Comparison of ENCODE assay signal across 8 cellular contexts in the genomic region with DNA sequence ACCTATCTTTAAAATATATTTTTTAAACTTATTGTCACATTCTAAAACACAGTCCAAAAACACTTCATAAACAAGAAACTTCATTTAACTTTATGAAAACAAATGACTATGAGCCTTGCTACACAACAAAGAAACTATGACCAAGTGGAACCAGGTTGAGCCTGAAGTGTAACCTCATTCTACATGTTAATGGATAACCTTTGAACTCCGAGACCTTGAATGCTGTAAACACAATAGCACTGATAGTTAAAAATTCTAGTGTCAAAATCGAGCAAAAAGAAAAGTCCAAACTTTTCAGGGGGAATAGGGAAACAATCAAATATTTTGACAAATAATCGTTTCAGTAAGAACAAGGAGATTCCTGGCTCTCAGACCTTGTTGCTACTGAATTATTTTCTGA. TPM values are rescaled to one million over a fixed set of nuclear protein-coding genes. Genes with fewer than 3 reads are reported as not detected.
DNase-seq lines count a peak whose midpoint lies in the region; ATAC-seq, FAIRE-seq and TF ChIP-seq lines count a peak whose summit lies in the region.
"Not testable (repeated sequence)": the region's sequence is repeated elsewhere in the genome, so short reads cannot be mapped to it uniquely, and the experiment has no call there.

No MANE protein-coding gene starts in this region.

- CTCF ChIA-PET in Caco-2 (lab: Charles Lee) = not testable (repeated sequence)
- CTCF ChIA-PET in activated CD4-positive, alpha-beta T cell treated with anti-CD3 and anti-CD28 coated beads for 36 hours (lab: Charles Lee) = interaction anchor here (1.7 to 2.7 kb wide), 2 partner anchors 14 to 27 kb away, joined by 8 to 10 read pairs; no protein-coding TSS in a partner anchor
- CTCF ChIA-PET in GM12878 (lab: Yijun Ruan, JAX) = interaction anchor here (0.8 kb wide), 1 partner anchor 47 kb away, joined by 3 read pairs; no protein-coding TSS in a partner anchor

- 73% methylated on average over 2 of the region's 3 CpGs for WGBS in GM12878 (ENCODE audit: insufficient coverage, insufficient replicate concordance, low lambda C conversion rate, missing lambda C conversion rate)
- 22% methylated on average over 2 to 3 of the region's 3 CpGs for WGBS in esophagus squamous epithelium, 2 donors
- 20 to 25% methylated on average over 3 of the region's 3 CpGs for WGBS in transverse colon (ENCODE audit: low coverage in 1 of 2), 2 donors

- H3K4me1 Mint-ChIP-seq in Caco-2 (ENCODE audit: low read depth, unreplicated experiment) = peaks cover 34% of the 10 kb centered on the region
- peaks cover 44% of the 10 kb centered on the region for H3K4me1 Mint-ChIP-seq in activated CD4-positive, alpha-beta T cell treated with anti-CD3 and anti-CD28 coated beads for 36 hours
- H3K4me1 Mint-ChIP-seq in progenitor cell of endocrine pancreas (ENCODE audit: low read depth) = peaks cover 45% of the 10 kb centered on the region

- not testable (repeated sequence) for TF ChIP-seq CTCF in Caco-2 (IDR thresholded peaks at IDR 0.05; ENCODE audit: insufficient read depth in 1 of 2, low read depth in 1 of 2, low read length in 1 of 2, severe bottlenecking in 1 of 2, unreplicated experiment in 1 of 2); GM12878 (IDR thresholded peaks at IDR 0.05 in 2 of 3, conservative IDR thresholded peaks at IDR 0.05 in 1 of 3; ENCODE audit: control insufficient read depth in 2 of 3, extremely low read depth in 1 of 3, insufficient read depth in 1 of 3, low read depth in 3 of 3, low read length in 3 of 3); esophagus squamous epithelium (IDR thresholded peaks at IDR 0.05); lower lobe of right lung (IDR thresholded peaks at IDR 0.05); progenitor cell of endocrine pancreas (IDR thresholded peaks at IDR 0.05; ENCODE audit: unreplicated experiment); transverse colon (IDR thresholded peaks at IDR 0.05)

- not testable (repeated sequence) for H3K9ac ChIP-seq in GM12878 (ENCODE audit: control insufficient read depth, insufficient read depth, low read length)

- peak overlapping the region; percentile 43; the same call in 1 of the 2 replicates for H3K27ac ChIP-seq in GM12878 (ENCODE audit: control insufficient read depth, insufficient read depth)
- peak overlapping the region; percentile 81 to 100 (median 98) for H3K27ac ChIP-seq in esophagus squamous epithelium
- H3K27ac ChIP-seq in lower lobe of right lung = peak overlapping the region; percentile 95
- H3K27ac ChIP-seq in transverse colon = peak overlapping the region; percentile 99 to 100 (median 100)

- H3K4me2 ChIP-seq in GM12878 (ENCODE audit: control insufficient read depth, insufficient read depth) = peak overlapping the region; percentile 69; the same call in 1 of the 2 replicates

- H3K79me2 ChIP-seq in GM12878 (ENCODE audit: control insufficient read depth, insufficient read depth, low read length) = peaks cover 49% of the 10 kb centered on the region

- H3K36me3 ChIP-seq in Caco-2 (ENCODE audit: control insufficient read depth, insufficient read depth, low read length); GM12878 (ENCODE audit: control insufficient read depth in 2 of 2, insufficient read depth in 2 of 2, low read length in 1 of 2); esophagus squamous epithelium; lower lobe of right lung; transverse colon: not testable (repeated sequence)

- DNase-seq in Caco-2; activated CD4-positive, alpha-beta T cell treated with anti-CD3 and anti-CD28 coated beads for 36 hours; GM12878 (ENCODE audit: low read depth, low spot score); esophagus squamous epithelium (lab: John Stamatoyannopoulos, UW); lower lobe of right lung; progenitor cell of endocrine pancreas (ENCODE audit: low spot score, unreplicated experiment); transverse colon: not testable (repeated sequence)
- peak; percentile 44 for DNase-seq in M059J (ENCODE audit: low read depth)

- H3K4me1 ChIP-seq in Caco-2 = peaks cover 24% of the 10 kb centered on the region
- not testable (repeated sequence) for H3K4me1 ChIP-seq in GM12878 (ENCODE audit: control insufficient read depth, insufficient read depth, low read length)
- H3K4me1 ChIP-seq in esophagus squamous epithelium = peaks cover 14 to 72% (median 16%) of the 10 kb centered on the region in 3 donors
- peaks cover 15% of the 10 kb centered on the region for H3K4me1 ChIP-seq in lower lobe of right lung
- peaks cover 0 to 32% (median 1%) of the 10 kb centered on the region in 4 donors for H3K4me1 ChIP-seq in transverse colon

- not testable (repeated sequence) for H3K9me3 Mint-ChIP-seq in Caco-2 (ENCODE audit: unreplicated experiment); activated CD4-positive, alpha-beta T cell treated with anti-CD3 and anti-CD28 coated beads for 36 hours (ENCODE audit: low read depth); progenitor cell of endocrine pancreas (ENCODE audit: low read depth)

- peak overlapping the region; percentile 2 for H3K4me3 Mint-ChIP-seq in Caco-2 (ENCODE audit: unreplicated experiment)
- H3K4me3 Mint-ChIP-seq in activated CD4-positive, alpha-beta T cell treated with anti-CD3 and anti-CD28 coated beads for 36 hours = peak overlapping the region; percentile 69
- peak overlapping the region; percentile 76 for H3K4me3 Mint-ChIP-seq in progenitor cell of endocrine pancreas (ENCODE audit: low read depth)

- RAD21 ChIA-PET in GM12878 (lab: Charles Lee; ENCODE audit: unreplicated experiment) = interaction anchor here (1.1 to 4.1 kb wide), 6 partner anchors 14 to 344 kb away, joined by 3 to 33 read pairs (median 6); no protein-coding TSS in a partner anchor

- not testable (repeated sequence) for ATAC-seq in activated CD4-positive, alpha-beta T cell treated with anti-CD3 and anti-CD28 coated beads for 36 hours; GM12878; lower lobe of right lung

- intact Hi-C loops in Caco-2 (cut with micrococcal nuclease; ENCODE audit: unreplicated experiment) (loop anchor here (2.0 kb wide), 3 partner anchors 57 to 169 kb away; no protein-coding TSS in a partner anchor), GM12878 (cut with micrococcal nuclease; ENCODE audit: unreplicated experiment) (loop anchor here (2.0 kb wide), 1 partner anchor 57 kb away; no protein-coding TSS in a partner anchor)
- intact Hi-C loops in activated CD4-positive, alpha-beta T cell treated with anti-CD3 and anti-CD28 coated beads for 36 hours (cut with DNase I, micrococcal nuclease) = loop anchor here (2.0 to 5.0 kb wide), 4 partner anchors 13 to 112 kb away; no protein-coding TSS in a partner anchor
- intact Hi-C loops in esophagus squamous epithelium (cut with DNase I); lower lobe of right lung (cut with DNase I); transverse colon (cut with DNase I; ENCODE audit: low total_unique reads): not testable (repeated sequence)

- not testable (repeated sequence) for H3K27me3 Mint-ChIP-seq in Caco-2 (ENCODE audit: insufficient read depth, unreplicated experiment); activated CD4-positive, alpha-beta T cell treated with anti-CD3 and anti-CD28 coated beads for 36 hours; progenitor cell of endocrine pancreas

- H3K27ac Mint-ChIP-seq in Caco-2 (ENCODE audit: unreplicated experiment) = not testable (repeated sequence)
- H3K27ac Mint-ChIP-seq in activated CD4-positive, alpha-beta T cell treated with anti-CD3 and anti-CD28 coated beads for 36 hours = peak overlapping the region; percentile 90
- peak overlapping the region; percentile 95 for H3K27ac Mint-ChIP-seq in progenitor cell of endocrine pancreas

- TF ChIP-seq EP300 in GM12878 (IDR thresholded peaks at IDR 0.05; ENCODE audit: borderline replicate concordance in 1 of 2, control insufficient read depth in 1 of 2, low read depth in 2 of 2, low read length in 2 of 2); transverse colon (IDR thresholded peaks at IDR 0.05; ENCODE audit: low read depth): not testable (repeated sequence)

- not testable (repeated sequence) for H3K4me3 ChIP-seq in Caco-2 (ENCODE audit: low read depth, low read length); lower lobe of right lung
- peak overlapping the region; percentile 81; the same call in 1 of the 2 replicates for H3K4me3 ChIP-seq in GM12878
- H3K4me3 ChIP-seq in esophagus squamous epithelium = peak overlapping the region in 3 of 4 donors; percentile 24 to 89 (median 28)
- peak overlapping the region in 3 of 4 donors; percentile 68 to 99 (median 92) for H3K4me3 ChIP-seq in transverse colon

- not testable (repeated sequence) for H3K9me3 ChIP-seq in Caco-2; GM12878 (replicated peaks; ENCODE audit: control insufficient read depth, insufficient read depth, low read length); esophagus squamous epithelium; lower lobe of right lung; transverse colon

- not testable (repeated sequence) for H3K36me3 Mint-ChIP-seq in Caco-2 (ENCODE audit: insufficient read depth, unreplicated experiment); activated CD4-positive, alpha-beta T cell treated with anti-CD3 and anti-CD28 coated beads for 36 hours (ENCODE audit: low read depth); progenitor cell of endocrine pancreas (ENCODE audit: insufficient read depth)

- not testable (repeated sequence) for H3K27me3 ChIP-seq in Caco-2 (replicated peaks; ENCODE audit: control insufficient read depth, insufficient read depth, low read length); GM12878 (replicated peaks in 1 of 2; ENCODE audit: control insufficient read depth in 2 of 2, insufficient read depth in 2 of 2, low read length in 1 of 2); esophagus squamous epithelium; lower lobe of right lung (ENCODE audit: low read depth); transverse colon

- not testable (repeated sequence) for TF ChIP-seq POLR2A in GM12878 (IDR thresholded peaks at IDR 0.05; ENCODE audit: low read depth, low read length); esophagus squamous epithelium (IDR thresholded peaks at IDR 0.05)
- TF ChIP-seq POLR2A in transverse colon (IDR thresholded peaks at IDR 0.05) = peak; percentile 45

- H2AFZ ChIP-seq in GM12878 (ENCODE audit: control insufficient read depth, low read depth, low read length) = not testable (repeated sequence)

- not testable (repeated sequence) for BruUV-seq in Caco-2 (replicated peaks; lab: Mats Ljungman, UMichigan); GM12878 (replicated peaks; lab: Mats Ljungman, UMichigan)

- H4K20me1 ChIP-seq in GM12878 (ENCODE audit: control insufficient read depth, insufficient read depth) = not testable (repeated sequence)

- POLR2A ChIA-PET in Caco-2 (lab: Charles Lee) (interaction anchor here (1.0 kb wide), 1 partner anchor 82 kb away, joined by 3 read pairs; no protein-coding TSS in a partner anchor), GM12878 (lab: Charles Lee) (interaction anchor here (1.1 to 2.6 kb wide), 3 partner anchors 14 to 140 kb away, joined by 4 to 21 read pairs (median 11); no protein-coding TSS in a partner anchor)
- POLR2A ChIA-PET in activated CD4-positive, alpha-beta T cell treated with anti-CD3 and anti-CD28 coated beads for 36 hours (lab: Charles Lee) = interaction anchor here (1.2 kb wide), 1 partner anchor 305 kb away, joined by 3 read pairs; no protein-coding TSS in a partner anchor

- in situ Hi-C loops in GM12878 (cut with MboI) = not testable (repeated sequence)
- in situ Hi-C loops in transverse colon (cut with MboI; ENCODE audit: low pct_ligation_motif_present in 1 of 4, low pct_unique_long_range_greater_than_20kb in 1 of 4, low sequenced_read_pairs in 3 of 4) = loop anchor here in 1 of 4 donors (25.0 kb wide), 2 partner anchors 242 to 317 kb away; no protein-coding TSS in a partner anchor

- not testable (repeated sequence) for FAIRE-seq in GM12878 (lab: Jason Lieb, UNC)

- TF ChIP-seq RAD21 in GM12878 (IDR thresholded peaks at IDR 0.05; ENCODE audit: insufficient read depth, low read depth, low read length) = not testable (repeated sequence)

- SMC1A ChIA-PET in GM12878 (lab: Charles Lee; ENCODE audit: uncharacterized antibody, unreplicated experiment) = interaction anchor here (0.8 to 2.1 kb wide), 8 partner anchors 15 to 267 kb away, joined by 3 to 15 read pairs (median 4); no protein-coding TSS in a partner anchor

RNA-seq across cellular contexts. Expression of gene ZNF217, which starts 2.1 kb away (rescaled TPM):
- total RNA-seq in Caco-2 (2022) = 65.5 and 73.2 TPM in 2 replicates
- 22.8 and 46.7 TPM in 2 replicates for total RNA-seq in M059J (2014; rRNA removed; shearing (Covaris generic))
- 10 to 100 TPM; 41.5 to 45.6 TPM for total RNA-seq in activated CD4-positive, alpha-beta T cell treated with anti-CD3 and anti-CD28 coated beads for 36 hours
- total RNA-seq in GM12878 (2013; cell fraction: nucleolus; rRNA removed) = 213 and 215 TPM in 2 replicates
- total RNA-seq in GM12878 (2014; rRNA removed) = 40.8 and 45.6 TPM in 2 replicates
- 40.2 and 40.5 TPM in 2 replicates for total RNA-seq in GM12878 (2014; rRNA removed; fragmentation: Illumina TruSeq; extraction: Trizol)
- 76.6 and 81.3 TPM in 2 replicates for total RNA-seq in GM12878 (2021)
- polyA plus RNA-seq in GM12878 (2011; ENCODE audit: low read depth) = 20.6 TPM
- 48.1 and 54.3 TPM in 2 replicates for polyA plus RNA-seq in GM12878 (2011; rRNA removed)
- 37.7 and 55.2 TPM in 2 replicates for polyA plus RNA-seq in GM12878 (2011; cell fraction: cytosol; rRNA removed)
- 47.8 and 55.7 TPM in 2 replicates for polyA plus RNA-seq in GM12878 (2011; cell fraction: nucleus; rRNA removed)
- 25.9 and 54.1 TPM in 2 replicates for polyA plus RNA-seq in GM12878 (2012)
- 54.8 and 62.7 TPM in 2 replicates for polyA plus RNA-seq in GM12878 (2014; fragmentation: Illumina TruSeq; extraction: Trizol)
- polyA plus RNA-seq in GM12878 (2014; fragmentation: Nextera tagmentation; extraction: Ambion mirVana) = 10 to 100 TPM in 1 of 2 experiments, 1 to 10 TPM in 1; 8.5 to 12.4 TPM
- 40.4 and 43.2 TPM in 2 replicates for polyA plus RNA-seq in GM12878 (2014; rRNA removed)
- polyA plus RNA-seq in GM12878 (2016; fragmentation: Nextera tagmentation; extraction: Ambion mirVana) = 10 to 100 TPM; 14.0 to 16.9 TPM
- 87.0 and 96.8 TPM in 2 replicates for polyA minus RNA-seq in GM12878 (2011; rRNA and poly(A)+ RNA removed)
- polyA minus RNA-seq in GM12878 (2011; cell fraction: cytosol; rRNA and poly(A)+ RNA removed) = 42.6 and 44.9 TPM in 2 replicates
- 40.7 and 55.8 TPM in 2 replicates for polyA minus RNA-seq in GM12878 (2011; cell fraction: nucleus; rRNA and poly(A)+ RNA removed)
- total RNA-seq in esophagus squamous epithelium = 10 to 100 TPM; 20.7 to 27.5 (median 22.2) TPM
- 44.8 TPM for total RNA-seq in lower lobe of right lung
- total RNA-seq in progenitor cell of endocrine pancreas = 68.4 and 76.3 TPM in 2 replicates
- 10 to 100 TPM; 28.9 to 82.6 (median 46.0) TPM for total RNA-seq in transverse colon

Comparison
In these comparisons a context has a peak if more than half of its experiments do, and no peak if none do; other contexts are left out.
1. H3K4me3 Mint-ChIP-seq: peak in every context shown above with its lines; median percentile 76 in progenitor cell of endocrine pancreas; 69 in activated CD4-positive, alpha-beta T cell treated with anti-CD3 and anti-CD28 coated beads for 36 hours; 2 in Caco-2.
2. H3K27ac ChIP-seq: peak in every context shown above with its lines; median percentile 100 in transverse colon; 98 in esophagus squamous epithelium; 95 in lower lobe of right lung; 43 in GM12878.